In genomic region chr19:22945560-22945959, GRCh38 we compare ENCODE assay signal across 15 cellular contexts. TPM values are rescaled to one million over a fixed set of nuclear protein-coding genes. Genes with fewer than 3 reads are reported as not detected.
DNase-seq lines count a peak whose midpoint lies in the region; ATAC-seq, FAIRE-seq and TF ChIP-seq lines count a peak whose summit lies in the region.
"Had no signal": no experiment of that assay in that cellular context is flagged by ENCODE, and none has a peak within 500 bp of the region (broad histone marks: within the 10 kb centered on the region; RNA-seq: fewer than 3 reads in every experiment).

No MANE protein-coding gene starts in this region.

- in situ Hi-C loops in GM12878 (cut with MboI) = no loop called here

- SMC1A ChIA-PET in GM12878 (lab: Charles Lee; ENCODE audit: uncharacterized antibody, unreplicated experiment) = no interaction called here

- BruUV-seq in GM12878 (replicated peaks; lab: Mats Ljungman, UMichigan) = no TSS peak

- H3K27ac ChIP-seq in GM12878 (ENCODE audit: control insufficient read depth, insufficient read depth) = no peak overlapping the region
- H3K27ac ChIP-seq: uterus had no signal

- H3K4me3 Mint-ChIP-seq in osteocyte (ENCODE audit: unreplicated experiment) = no peak overlapping the region

- WGBS in GM12878 (ENCODE audit: insufficient coverage, insufficient replicate concordance, low lambda C conversion rate, missing lambda C conversion rate) = 13% methylated on average over 5 of the region's 5 CpGs

- no peaks in the 10 kb centered on the region for H3K27me3 Mint-ChIP-seq in osteocyte (ENCODE audit: unreplicated experiment)

- no peak for TF ChIP-seq POLR2A in GM12878 (IDR thresholded peaks at IDR 0.05; ENCODE audit: low read depth, low read length)

- H3K4me1 ChIP-seq in GM12878 (ENCODE audit: control insufficient read depth, insufficient read depth, low read length) = no peaks in the 10 kb centered on the region
- H3K4me1 ChIP-seq: uterus had no signal

- intact Hi-C loops in GM12878 (cut with micrococcal nuclease; ENCODE audit: unreplicated experiment) = no loop called here

- no peaks in the 10 kb centered on the region; the same call in 2 of the 3 replicates for H3K9me3 ChIP-seq in GM12878 (replicated peaks; ENCODE audit: control insufficient read depth, insufficient read depth, low read length)

- H3K9me3 Mint-ChIP-seq in osteocyte (ENCODE audit: unreplicated experiment) = peaks cover 38% of the 10 kb centered on the region

- RAD21 ChIA-PET in GM12878 (lab: Charles Lee; ENCODE audit: unreplicated experiment) = no interaction called here

- H3K36me3 ChIP-seq in GM12878 (ENCODE audit: control insufficient read depth in 2 of 2, insufficient read depth in 2 of 2, low read length in 1 of 2) = no peaks in the 10 kb centered on the region
- H3K36me3 ChIP-seq: uterus had no signal

- H3K27me3 ChIP-seq in GM12878 (replicated peaks in 1 of 2; ENCODE audit: control insufficient read depth in 2 of 2, insufficient read depth in 2 of 2, low read length in 1 of 2) = no peaks in the 10 kb centered on the region
- H3K27me3 ChIP-seq: uterus had no signal

- no peak for TF ChIP-seq CTCF in GM12878 (IDR thresholded peaks at IDR 0.05 in 2 of 3, conservative IDR thresholded peaks at IDR 0.05 in 1 of 3; ENCODE audit: control insufficient read depth in 2 of 3, extremely low read depth in 1 of 3, insufficient read depth in 1 of 3, low read depth in 3 of 3, low read length in 3 of 3)
- TF ChIP-seq CTCF in osteocyte (IDR thresholded peaks at IDR 0.05) = no peak

- H2AFZ ChIP-seq in GM12878 (ENCODE audit: control insufficient read depth, low read depth, low read length) = no peak overlapping the region

- H3K4me2 ChIP-seq in GM12878 (ENCODE audit: control insufficient read depth, insufficient read depth) = no peak overlapping the region

- FAIRE-seq in GM12878 (lab: Jason Lieb, UNC) = no peak
- FAIRE-seq: A204.1, TTC549 had no signal

- ATAC-seq in GM12878 = no peak

- no peak overlapping the region for H3K9ac ChIP-seq in GM12878 (ENCODE audit: control insufficient read depth, insufficient read depth, low read length)

- H3K36me3 Mint-ChIP-seq in osteocyte (ENCODE audit: unreplicated experiment) = no peaks in the 10 kb centered on the region

- no peaks in the 10 kb centered on the region for H4K20me1 ChIP-seq in GM12878 (ENCODE audit: control insufficient read depth, insufficient read depth)

- H3K4me3 ChIP-seq in GM12878 = no peak overlapping the region
- H3K4me3 ChIP-seq: uterus had no signal

- POLR2A ChIA-PET in GM12878 (lab: Charles Lee) = no interaction called here

- no peaks in the 10 kb centered on the region for H3K79me2 ChIP-seq in GM12878 (ENCODE audit: control insufficient read depth, insufficient read depth, low read length)

- CTCF ChIA-PET in GM12878 (lab: Yijun Ruan, JAX) = no interaction called here

- TF ChIP-seq EP300 in Ishikawa (IDR thresholded peaks at IDR 0.05; ENCODE audit: borderline replicate concordance) (no peak), GM12878 (IDR thresholded peaks at IDR 0.05; ENCODE audit: borderline replicate concordance in 1 of 2, control insufficient read depth in 1 of 2, low read depth in 2 of 2, low read length in 2 of 2) (no peak)

- no peak overlapping the region for H3K27ac Mint-ChIP-seq in osteocyte (ENCODE audit: unreplicated experiment)

- DNase-seq in NCI-H1417 (lab: John Stamatoyannopoulos, UW) (peak in 2 of 3 experiments; percentile 11 to 17), NCI-H1417 treated with DMSO at 0.1 percent for 48 hours (lab: John Stamatoyannopoulos, UW) (no peak), GM12878 (ENCODE audit: low read depth, low spot score) (no peak), left kidney (ENCODE audit: low read depth, low spot score) (peak; percentile 1), amygdala (lab: John Stamatoyannopoulos, UW) (no peak), NCI-H1092 treated with DMSO at 0.1 percent for 48 hours (lab: John Stamatoyannopoulos, UW) (no peak), osteocyte (ENCODE audit: extremely low spot score, unreplicated experiment) (no peak)
- DNase-seq: amniotic stem cell, KG1, NCI-H2227 treated with DMSO at 0.1 percent for 48 hours, posterior cingulate gyrus, uterus had no signal

- H3K4me1 Mint-ChIP-seq in osteocyte (ENCODE audit: unreplicated experiment) = no peaks in the 10 kb centered on the region

- TF ChIP-seq RAD21 in Ishikawa (IDR thresholded peaks at IDR 0.05; ENCODE audit: low read depth) (no peak), GM12878 (IDR thresholded peaks at IDR 0.05; ENCODE audit: insufficient read depth, low read depth, low read length) (no peak)

TF ChIP-seq in Ishikawa, 13 proteins besides CTCF, POLR2A, EP300 and RAD21:
- TF ChIP-seq ZBTB7A (IDR thresholded peaks at IDR 0.05; ENCODE audit: low read depth) = no peak
- TF ChIP-seq USF1 (IDR thresholded peaks at IDR 0.05) = 0 out of 2 replicates have a peak, but pooled peaks have one; percentile 14

TF ChIP-seq in GM12878, 131 proteins besides CTCF, POLR2A, EP300 and RAD21:
- TF ChIP-seq ASH2L (IDR thresholded peaks at IDR 0.05; ENCODE audit: borderline replicate concordance, low read depth) (no peak), SUPT20H (IDR thresholded peaks at IDR 0.05; ENCODE audit: borderline replicate concordance, control insufficient read depth, low read depth, low read length) (no peak), ZNF622 (IDR thresholded peaks at IDR 0.05) (no peak), E2F8 (IDR thresholded peaks at IDR 0.05; ENCODE audit: low read depth, partially characterized antibody) (no peak), TCF7 (IDR thresholded peaks at IDR 0.05; ENCODE audit: borderline replicate concordance) (no peak), CBX5 (IDR thresholded peaks at IDR 0.05; ENCODE audit: low read depth) (peak; percentile 90; the same call in 1 of the 2 replicates)
- TF ChIP-seq, protein P1, sequence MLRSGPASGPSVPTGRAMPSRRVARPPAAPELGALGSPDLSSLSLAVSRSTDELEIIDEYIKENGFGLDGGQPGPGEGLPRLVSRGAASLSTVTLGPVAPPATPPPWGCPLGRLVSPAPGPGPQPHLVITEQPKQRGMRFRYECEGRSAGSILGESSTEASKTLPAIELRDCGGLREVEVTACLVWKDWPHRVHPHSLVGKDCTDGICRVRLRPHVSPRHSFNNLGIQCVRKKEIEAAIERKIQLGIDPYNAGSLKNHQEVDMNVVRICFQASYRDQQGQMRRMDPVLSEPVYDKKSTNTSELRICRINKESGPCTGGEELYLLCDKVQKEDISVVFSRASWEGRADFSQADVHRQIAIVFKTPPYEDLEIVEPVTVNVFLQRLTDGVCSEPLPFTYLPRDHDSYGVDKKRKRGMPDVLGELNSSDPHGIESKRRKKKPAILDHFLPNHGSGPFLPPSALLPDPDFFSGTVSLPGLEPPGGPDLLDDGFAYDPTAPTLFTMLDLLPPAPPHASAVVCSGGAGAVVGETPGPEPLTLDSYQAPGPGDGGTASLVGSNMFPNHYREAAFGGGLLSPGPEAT (IDR thresholded peaks at IDR 0.05; ENCODE audit: low read depth) = no peak

RNA-seq across cellular contexts. Expression of gene ZNF728, which starts 57.4 kb away (rescaled TPM):
- total RNA-seq in GM12878 (2013; cell fraction: nucleolus; rRNA removed) = not detected in 2 replicates
- not detected in 2 replicates for total RNA-seq in GM12878 (2014; rRNA removed)
- total RNA-seq in GM12878 (2014; rRNA removed; fragmentation: Illumina TruSeq; extraction: Trizol) = not detected in 2 replicates
- not detected in 2 replicates for total RNA-seq in GM12878 (2021)
- not detected for polyA plus RNA-seq in GM12878 (2011; ENCODE audit: low read depth)
- polyA plus RNA-seq in GM12878 (2011; rRNA removed) = not detected in 2 replicates
- not detected in 2 replicates for polyA plus RNA-seq in GM12878 (2011; cell fraction: cytosol; rRNA removed)
- not detected in 2 replicates for polyA plus RNA-seq in GM12878 (2011; cell fraction: nucleus; rRNA removed)
- polyA plus RNA-seq in GM12878 (2012) = not detected in 2 replicates
- not detected in 2 replicates for polyA plus RNA-seq in GM12878 (2014; fragmentation: Illumina TruSeq; extraction: Trizol)
- not detected for polyA plus RNA-seq in GM12878 (2014; fragmentation: Nextera tagmentation; extraction: Ambion mirVana)
- polyA plus RNA-seq in GM12878 (2014; rRNA removed) = not detected in 2 replicates
- polyA plus RNA-seq in GM12878 (2016; fragmentation: Nextera tagmentation; extraction: Ambion mirVana) = not detected
- polyA minus RNA-seq in GM12878 (2011; rRNA and poly(A)+ RNA removed) = not detected in 2 replicates
- not detected in 2 replicates for polyA minus RNA-seq in GM12878 (2011; cell fraction: cytosol; rRNA and poly(A)+ RNA removed)
- polyA minus RNA-seq in GM12878 (2011; cell fraction: nucleus; rRNA and poly(A)+ RNA removed) = not detected in 2 replicates
- total RNA-seq in osteocyte = not detected in 2 replicates

Comparison
In these comparisons a context has a peak if more than half of its experiments do, and no peak if none do; other contexts are left out.
1. DNase-seq: peak in NCI-H1417 (2 of 3) and left kidney (single experiment); none in NCI-H1417 treated with DMSO at 0.1 percent for 48 hours (single experiment), GM12878 (single experiment), amygdala (0 of 56), NCI-H1092 treated with DMSO at 0.1 percent for 48 hours (single experiment) and osteocyte (single experiment).